ENCODE assay signal across 8 cellular contexts in the genomic region with DNA sequence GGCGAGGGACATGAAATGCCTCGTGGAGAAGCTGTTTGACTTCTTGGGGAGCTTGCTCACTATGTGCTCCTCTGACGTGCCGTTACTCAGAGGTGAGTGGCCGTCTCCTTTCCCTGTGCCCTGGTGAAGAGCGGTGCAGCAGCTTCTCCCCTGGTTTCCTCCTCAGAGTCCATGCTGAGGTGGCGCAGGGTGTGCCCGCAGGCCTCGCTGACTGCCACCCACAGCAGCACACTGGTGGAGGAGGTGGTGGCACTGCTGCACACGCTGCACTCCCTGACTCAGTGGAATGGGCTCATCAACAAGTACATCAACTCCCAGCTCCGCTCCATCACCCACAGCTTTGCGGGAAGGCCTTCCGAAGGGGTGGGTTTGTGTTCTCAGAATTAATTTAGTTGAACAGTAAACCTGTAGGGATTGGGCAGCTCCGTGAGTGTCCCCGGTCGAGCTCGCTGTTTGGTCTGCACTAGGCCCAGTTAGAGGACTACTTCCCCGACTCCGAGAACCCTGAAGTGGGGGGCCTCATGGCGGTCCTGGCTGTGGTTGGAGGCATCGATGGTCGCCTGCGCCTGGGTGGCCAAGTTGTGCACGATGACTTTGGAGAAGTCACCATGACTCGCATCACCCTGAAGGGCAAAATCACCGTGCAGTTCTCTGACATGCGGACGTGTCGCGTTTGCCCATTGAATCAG. TPM values are rescaled to one million over a fixed set of nuclear protein-coding genes. Genes with fewer than 3 reads are reported as not detected.
DNase-seq lines count a peak whose midpoint lies in the region; TF ChIP-seq lines count a peak whose summit lies in the region.
"Not testable (repeated sequence)": the region's sequence is repeated elsewhere in the genome, so short reads cannot be mapped to it uniquely, and the experiment has no call there.
"Had no signal": no experiment of that assay in that cellular context is flagged by ENCODE, and none has a peak within 500 bp of the region (broad histone marks: within the 10 kb centered on the region; RNA-seq: fewer than 3 reads in every experiment).

No MANE protein-coding gene starts in this region.

- H2BK20ac ChIP-seq in H9 (ENCODE audit: low read depth, low read length, poor library complexity, severe bottlenecking) = not testable (repeated sequence)

- H3K56ac ChIP-seq in H9 (ENCODE audit: insufficient read length, low read depth, low read length) = not testable (repeated sequence)

- TF ChIP-seq POLR2A in esophagus muscularis mucosa (IDR thresholded peaks at IDR 0.05; ENCODE audit: low read depth) = not testable (repeated sequence)

- not testable (repeated sequence) for H3K27me3 Mint-ChIP-seq in H9 (ENCODE audit: low read depth)

- not testable (repeated sequence) for H4K91ac ChIP-seq in H9 (ENCODE audit: insufficient read length, low read depth, low read length)

- not testable (repeated sequence) for H3K4me3 ChIP-seq in esophagus muscularis mucosa

- H3K9me3 ChIP-seq in H9 (ENCODE audit: control insufficient read depth, low read depth, low read length); esophagus muscularis mucosa: not testable (repeated sequence)

- peaks cover 8 to 13% (median 9%) of the 10 kb centered on the region in 3 experiments for H3K36me3 Mint-ChIP-seq in H9 (ENCODE audit: insufficient read depth in 1 of 3, low read depth in 3 of 3)

- not testable (repeated sequence) for H2BK15ac ChIP-seq in H9 (ENCODE audit: low read depth, low read length)

- H2BK120ac ChIP-seq in H9 (ENCODE audit: low read depth, low read length, poor library complexity, severe bottlenecking) = not testable (repeated sequence)

- not testable (repeated sequence) for H3K9ac ChIP-seq in H9 (ENCODE audit: extremely low read depth, insufficient read length, low read length)

- intact Hi-C loops in esophagus muscularis mucosa (cut with DNase I); posterior vena cava (cut with DNase I): not testable (repeated sequence)

- TF ChIP-seq EP300 in esophagus muscularis mucosa (IDR thresholded peaks at IDR 0.05) = not testable (repeated sequence)

- H2BK12ac ChIP-seq in H9 (ENCODE audit: insufficient read length, low read depth, low read length) = not testable (repeated sequence)

- not testable (repeated sequence) for H3K18ac ChIP-seq in H9 (ENCODE audit: insufficient read length, low read depth, low read length)

- not testable (repeated sequence) for H2BK5ac ChIP-seq in H9 (ENCODE audit: insufficient read length, low read length)

- not testable (repeated sequence) for H3K23me2 ChIP-seq in H9 (ENCODE audit: insufficient read length, low read depth, low read length, poor library complexity, severe bottlenecking)

- not testable (repeated sequence) for H3K27ac ChIP-seq in H9 (ENCODE audit: insufficient read length, low read depth, low read length); esophagus muscularis mucosa (replicated peaks in 1 of 4)

- H3K9me3 Mint-ChIP-seq in H9 = not testable (repeated sequence)

- not testable (repeated sequence) for H3K4ac ChIP-seq in H9 (ENCODE audit: low read depth, low read length)

- not testable (repeated sequence) for H2AK5ac ChIP-seq in H9 (ENCODE audit: insufficient read length, low read length)

- not testable (repeated sequence) for H3K4me2 ChIP-seq in H9 (ENCODE audit: insufficient read depth, insufficient read length, low read length)

- not testable (repeated sequence) for H3K4me1 Mint-ChIP-seq in H9

- not testable (repeated sequence) for H4K5ac ChIP-seq in H9 (ENCODE audit: insufficient read length, low read depth, low read length)

- not testable (repeated sequence) for H3K23ac ChIP-seq in H9 (ENCODE audit: insufficient read length, low read depth, low read length)

- H4K20me1 ChIP-seq in H9 (ENCODE audit: control insufficient read depth, insufficient read depth, insufficient read length) = not testable (repeated sequence)

- H3K4me3 Mint-ChIP-seq in H9 = not testable (repeated sequence)

- not testable (repeated sequence) for H3K27me3 ChIP-seq in H9 (ENCODE audit: insufficient read depth, low read length); esophagus muscularis mucosa

- H3K14ac ChIP-seq in H9 (ENCODE audit: insufficient read depth, low read length) = not testable (repeated sequence)

- no CpG with 5 or more reads among the region's 30 CpGs for WGBS in H9 (ENCODE audit: extremely low coverage, insufficient read length, low lambda C conversion rate)
- 70% methylated on average over 2 of the region's 30 CpGs for WGBS in esophagus muscularis mucosa

- not testable (repeated sequence) for H3K4me1 ChIP-seq in H9 (ENCODE audit: insufficient read depth, low read length); esophagus muscularis mucosa

- peaks cover 0 to 18% (median 10%) of the 10 kb centered on the region in 4 donors for H3K36me3 ChIP-seq in esophagus muscularis mucosa

- TF ChIP-seq CTCF in H9 (conservative IDR thresholded peaks at IDR 0.05); esophagus muscularis mucosa (IDR thresholded peaks at IDR 0.05): not testable (repeated sequence)

- H3T11ph ChIP-seq in H9 (ENCODE audit: low read length) = not testable (repeated sequence)

- not testable (repeated sequence) for H2AFZ ChIP-seq in H9 (ENCODE audit: low read length)

- not testable (repeated sequence) for H3K79me1 ChIP-seq in H9 (ENCODE audit: insufficient read depth, low read depth, low read length, poor library complexity, severe bottlenecking)

- DNase-seq in Ammon's horn (ENCODE audit: low spot score) (peak; percentile 0), H9 (peak; percentile 15), ecto neural progenitor cell (ENCODE audit: low spot score) (peak; percentile 4), esophagus muscularis mucosa (ENCODE audit: extremely low spot score) (peak; percentile 19), islet precursor cell (peak; percentile 38), posterior vena cava (ENCODE audit: low spot score) (peak; percentile 48)

- 0 out of 7 replicates have a peak overlapping the region, but pooled peaks of 1 of the 3 experiments have one; percentile 55 for H3K27ac Mint-ChIP-seq in H9

- not testable (repeated sequence) for H3K79me2 ChIP-seq in H9 (ENCODE audit: insufficient read depth, low read length)

- H4K8ac ChIP-seq in H9 (replicated peaks; ENCODE audit: insufficient read length, low read depth, low read length) = not testable (repeated sequence)

RNA-seq across cellular contexts. Expression of a gene that starts 56.7 kb away (rescaled TPM):
- total RNA-seq in H9 (2021) (not detected in 2 replicates), esophagus muscularis mucosa (1 to 10 TPM in 1 of 4 donors, under 1 TPM in 1, not detected in 2; 0.71 to 1.7 TPM), posterior vena cava (1 to 10 TPM in 1 of 2 donors, under 1 TPM in 1; 0.67 to 2.2 TPM)
- total RNA-seq: Caco-2, Calu3 had no signal
